2 cellular contexts compared by ENCODE assay signal in genomic region chr1:22694172-22694571, GRCh38.
A peak's percentile ranks its signal among the peaks of the same experiment; 100 is the strongest.
TF ChIP-seq lines count a peak whose summit lies in the region.

No MANE protein-coding gene starts in this region.

TF ChIP-seq in HepG2, 621 proteins besides CTCF, POLR2A, EP300 and RAD21:
- 0 out of 2 replicates have a peak, but pooled peaks have one; percentile 28 for TF ChIP-seq ZNF629 (CRISPR knock-in tag; conservative IDR thresholded peaks at IDR 0.05)
- TF ChIP-seq THYN1 (CRISPR knock-in tag; IDR thresholded peaks at IDR 0.05; ENCODE audit: borderline replicate concordance, low read depth): no peak

TF ChIP-seq in IMR-90, 13 proteins besides CTCF, POLR2A, EP300 and RAD21:
- TF ChIP-seq SMC3 (IDR thresholded peaks at IDR 0.05; ENCODE audit: low read depth, low read length) (no peak), MAFK (IDR thresholded peaks at IDR 0.05; ENCODE audit: low read depth, low read length) (no peak), RFX5 (IDR thresholded peaks at IDR 0.05; ENCODE audit: low read depth, low read length) (no peak), BHLHE40 (IDR thresholded peaks at IDR 0.05; ENCODE audit: low read depth, low read length) (no peak), MXI1 (IDR thresholded peaks at IDR 0.05; ENCODE audit: borderline replicate concordance, low read depth, low read length) (no peak), NFE2L2 (IDR thresholded peaks at IDR 0.05; ENCODE audit: low read depth, low read length) (no peak), RCOR1 (IDR thresholded peaks at IDR 0.05; ENCODE audit: insufficient replicate concordance, low read length) (no peak), MAZ (IDR thresholded peaks at IDR 0.05; ENCODE audit: borderline replicate concordance, low read depth, low read length) (no peak)
- TF ChIP-seq, protein P1, sequence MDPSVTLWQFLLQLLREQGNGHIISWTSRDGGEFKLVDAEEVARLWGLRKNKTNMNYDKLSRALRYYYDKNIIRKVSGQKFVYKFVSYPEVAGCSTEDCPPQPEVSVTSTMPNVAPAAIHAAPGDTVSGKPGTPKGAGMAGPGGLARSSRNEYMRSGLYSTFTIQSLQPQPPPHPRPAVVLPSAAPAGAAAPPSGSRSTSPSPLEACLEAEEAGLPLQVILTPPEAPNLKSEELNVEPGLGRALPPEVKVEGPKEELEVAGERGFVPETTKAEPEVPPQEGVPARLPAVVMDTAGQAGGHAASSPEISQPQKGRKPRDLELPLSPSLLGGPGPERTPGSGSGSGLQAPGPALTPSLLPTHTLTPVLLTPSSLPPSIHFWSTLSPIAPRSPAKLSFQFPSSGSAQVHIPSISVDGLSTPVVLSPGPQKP (IDR thresholded peaks at IDR 0.05; ENCODE audit: borderline replicate concordance, low read depth, low read length): no peak
- TF ChIP-seq, protein P2, sequence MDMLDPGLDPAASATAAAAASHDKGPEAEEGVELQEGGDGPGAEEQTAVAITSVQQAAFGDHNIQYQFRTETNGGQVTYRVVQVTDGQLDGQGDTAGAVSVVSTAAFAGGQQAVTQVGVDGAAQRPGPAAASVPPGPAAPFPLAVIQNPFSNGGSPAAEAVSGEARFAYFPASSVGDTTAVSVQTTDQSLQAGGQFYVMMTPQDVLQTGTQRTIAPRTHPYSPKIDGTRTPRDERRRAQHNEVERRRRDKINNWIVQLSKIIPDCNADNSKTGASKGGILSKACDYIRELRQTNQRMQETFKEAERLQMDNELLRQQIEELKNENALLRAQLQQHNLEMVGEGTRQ (IDR thresholded peaks at IDR 0.05; ENCODE audit: low read depth, low read length): no peak
